8 cellular contexts compared by ENCODE assay signal in genomic region chr2:120312861-120313694, GRCh38. TPM values are rescaled to one million over a fixed set of nuclear protein-coding genes. Genes with fewer than 3 reads are reported as not detected.
A peak's percentile ranks its signal among the peaks of the same experiment; 100 is the strongest.
DNase-seq lines count a peak whose midpoint lies in the region; ATAC-seq, FAIRE-seq and TF ChIP-seq lines count a peak whose summit lies in the region.

No MANE protein-coding gene starts in this region.

- no peak overlapping the region for H3K27ac Mint-ChIP-seq in mesothelial cell of epicardium

- peak overlapping the region; percentile 67 for H3K4me3 Mint-ChIP-seq in mesothelial cell of epicardium

- DNase-seq in NK-92 treated with Interleukin-12 subunit alpha and Interleukin-12 subunit beta, amount 100 ng/mL, for 24 hours (lab: John Stamatoyannopoulos, UW): peak; percentile 33
- DNase-seq in NK-92 (lab: John Stamatoyannopoulos, UW; ENCODE audit: unreplicated experiment) (no peak), NOMO-1 treated with DMSO at 0.1 percent for 48 hours (lab: John Stamatoyannopoulos, UW; ENCODE audit: unreplicated experiment) (peak; percentile 82), mesothelial cell of epicardium (ENCODE audit: low spot score in 2 of 2, unreplicated experiment in 2 of 2) (peak; percentile 49 to 85)
- DNase-seq in activated CD8-positive, alpha-beta memory T cell treated with anti-CD3 and anti-CD28 coated beads, Interleukin-2, amount 50 U/mL, for 1 hour (ENCODE audit: extremely low read depth): peak; percentile 35
- peak; percentile 40 for DNase-seq in stimulated activated CD8-positive, alpha-beta memory T cell treated with anti-CD3 and anti-CD28 coated beads, Interleukin-12 subunit alpha, Interleukin-12 subunit beta, amount 100 ng/mL, for 24 hours (ENCODE audit: extremely low read depth)

- H3K36me3 Mint-ChIP-seq in mesothelial cell of epicardium: no peaks in the 10 kb centered on the region

- peak; percentile 40 for ATAC-seq in HG03571 (IDR thresholded peaks at IDR 0.05; ENCODE audit: unreplicated experiment)

- H3K4me1 Mint-ChIP-seq in mesothelial cell of epicardium: peaks cover 10% of the 10 kb centered on the region

- TF ChIP-seq CTCF in mesothelial cell of epicardium (IDR thresholded peaks at IDR 0.05; ENCODE audit: unreplicated experiment): peak; percentile 85

- H3K27me3 Mint-ChIP-seq in mesothelial cell of epicardium (ENCODE audit: low read depth): peaks cover 28% of the 10 kb centered on the region

- H3K9me3 Mint-ChIP-seq in mesothelial cell of epicardium: no peaks in the 10 kb centered on the region

- FAIRE-seq in endometrium (lab: Jason Lieb, UNC): peak; percentile 23

RNA-seq across cellular contexts. Expression of gene INHBB, which starts 32.9 kb away (rescaled TPM):
- not detected in 3 replicates for total RNA-seq in mesothelial cell of epicardium
